Comparison of ENCODE assay signal across 9 cellular contexts in the genomic region with DNA sequence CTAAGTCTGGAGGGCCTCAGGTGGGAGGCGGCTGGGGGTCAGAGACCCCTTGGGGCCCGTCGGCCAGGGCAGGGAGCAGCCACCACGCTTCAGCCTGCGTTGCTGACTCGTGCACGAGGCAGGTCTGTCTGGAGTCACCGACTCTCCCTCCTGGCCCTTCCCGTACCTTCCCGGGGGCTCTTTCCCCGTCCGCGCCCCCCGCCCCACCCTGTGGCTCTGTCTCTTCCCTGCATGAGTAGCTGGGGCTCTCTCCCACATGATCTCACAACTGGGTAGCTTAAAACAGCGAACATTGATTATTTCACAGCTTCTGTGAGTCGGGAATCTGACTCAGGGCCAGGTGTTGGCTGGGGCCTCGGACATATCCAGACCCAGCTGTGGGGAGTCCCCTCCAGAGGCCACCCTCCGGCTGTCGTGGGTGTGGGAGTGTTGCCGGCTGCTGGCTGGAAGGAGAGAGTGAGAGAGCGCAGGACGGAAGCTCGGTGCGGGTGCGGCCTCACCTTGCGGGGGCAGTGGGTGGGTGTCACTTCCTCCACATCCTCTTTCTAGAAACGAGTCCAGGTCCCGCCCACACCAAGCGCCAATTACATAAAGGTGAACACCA. TPM values are rescaled to one million over a fixed set of nuclear protein-coding genes. Genes with fewer than 3 reads are reported as not detected.
A peak's percentile ranks its signal among the peaks of the same experiment; 100 is the strongest.
DNase-seq lines count a peak whose midpoint lies in the region; ATAC-seq and TF ChIP-seq lines count a peak whose summit lies in the region.
"Had no signal": no experiment of that assay in that cellular context is flagged by ENCODE, and none has a peak within 500 bp of the region (broad histone marks: within the 10 kb centered on the region; RNA-seq: fewer than 3 reads in every experiment).

No MANE protein-coding gene starts in this region.

- H3K4me1 Mint-ChIP-seq in IgD-negative memory B cell (peaks cover 1 to 7% (median 6%) of the 10 kb centered on the region in 3 donors), H9 (peaks cover 4 to 12% of the 10 kb centered on the region in 2 experiments; a peak in 3 of 4 replicates)

- H3K27ac Mint-ChIP-seq in IgD-negative memory B cell (peak overlapping the region in 2 of 3 donors; percentile 59 to 73), H9 (peak overlapping the region in 1 of 3 experiments; percentile 72; a peak in 1 of 7 replicates)

- H3K27me3 Mint-ChIP-seq in IgD-negative memory B cell (peaks cover 25% of the 10 kb centered on the region), H9 (ENCODE audit: low read depth) (peaks cover 19% of the 10 kb centered on the region)

- H3K36me3 Mint-ChIP-seq in IgD-negative memory B cell, result no peaks in the 10 kb centered on the region
- H3K36me3 Mint-ChIP-seq in H9 (ENCODE audit: insufficient read depth in 1 of 3, low read depth in 3 of 3), result no peaks in the 10 kb centered on the region

- H3K56ac ChIP-seq in H9 (ENCODE audit: insufficient read length, low read depth, low read length), result no peak overlapping the region

- H4K8ac ChIP-seq in H9 (replicated peaks; ENCODE audit: insufficient read length, low read depth, low read length), result no peak overlapping the region

- TF ChIP-seq CTCF in gastroesophageal sphincter (IDR thresholded peaks at IDR 0.05) (no peak), H9 (conservative IDR thresholded peaks at IDR 0.05) (no peak)

- H2AFZ ChIP-seq in H9 (ENCODE audit: low read length), result no peak overlapping the region

- H3K18ac ChIP-seq in H9 (ENCODE audit: insufficient read length, low read depth, low read length), result no peak overlapping the region

- no peak overlapping the region for H2BK5ac ChIP-seq in H9 (ENCODE audit: insufficient read length, low read length)

- H3K79me1 ChIP-seq in H9 (ENCODE audit: insufficient read depth, low read depth, low read length, poor library complexity, severe bottlenecking), result no peaks in the 10 kb centered on the region

- H3K36me3 ChIP-seq in gastroesophageal sphincter, result no peaks in the 10 kb centered on the region
- H3K36me3 ChIP-seq: upper lobe of left lung had no signal

- no peak overlapping the region for H4K91ac ChIP-seq in H9 (ENCODE audit: insufficient read length, low read depth, low read length)

- peaks cover 2% of the 10 kb centered on the region for H4K20me1 ChIP-seq in H9 (ENCODE audit: control insufficient read depth, insufficient read depth, insufficient read length)

- H3K9me3 ChIP-seq in gastroesophageal sphincter (no peaks in the 10 kb centered on the region), H9 (ENCODE audit: control insufficient read depth, low read depth, low read length) (no peaks in the 10 kb centered on the region)
- H3K9me3 ChIP-seq: upper lobe of left lung had no signal

- H3K4me1 ChIP-seq in gastroesophageal sphincter (peaks cover 0 to 92% (median 31%) of the 10 kb centered on the region in 3 donors), H9 (ENCODE audit: insufficient read depth, low read length) (no peaks in the 10 kb centered on the region)

- no peak overlapping the region for H3K4ac ChIP-seq in H9 (ENCODE audit: low read depth, low read length)

- H3K27me3 ChIP-seq in gastroesophageal sphincter, result no peaks in the 10 kb centered on the region
- no peaks in the 10 kb centered on the region for H3K27me3 ChIP-seq in H9 (ENCODE audit: insufficient read depth, low read length)
- H3K27me3 ChIP-seq: upper lobe of left lung had no signal

- H3K14ac ChIP-seq in H9 (ENCODE audit: insufficient read depth, low read length), result no peak overlapping the region; the same call in 1 of the 2 replicates

- H3K4me3 ChIP-seq in gastroesophageal sphincter, result no peak overlapping the region
- H3K4me3 ChIP-seq: upper lobe of left lung had no signal

- H3K23me2 ChIP-seq in H9 (ENCODE audit: insufficient read length, low read depth, low read length, poor library complexity, severe bottlenecking), result no peaks in the 10 kb centered on the region

- H2AK5ac ChIP-seq in H9 (ENCODE audit: insufficient read length, low read length), result no peak overlapping the region

- H3K4me3 Mint-ChIP-seq in IgD-negative memory B cell, result peak overlapping the region in 3 of 4 donors; percentile 50 to 84 (median 79)
- H3K4me3 Mint-ChIP-seq in H9, result no peak overlapping the region

- H3K79me2 ChIP-seq in H9 (ENCODE audit: insufficient read depth, low read length), result no peaks in the 10 kb centered on the region

- H3K4me2 ChIP-seq in H9 (ENCODE audit: insufficient read depth, insufficient read length, low read length), result no peak overlapping the region

- no peak overlapping the region for H2BK15ac ChIP-seq in H9 (ENCODE audit: low read depth, low read length)

- H2BK12ac ChIP-seq in H9 (ENCODE audit: insufficient read length, low read depth, low read length), result no peak overlapping the region

- no peak overlapping the region for H2BK120ac ChIP-seq in H9 (ENCODE audit: low read depth, low read length, poor library complexity, severe bottlenecking)

- peak; percentile 41 for DNase-seq in activated T-cell treated with anti-CD3 and anti-CD28 coated beads for 1 hour (ENCODE audit: low read depth)
- DNase-seq in stimulated activated CD8-positive, alpha-beta memory T cell treated with anti-CD3 and anti-CD28 coated beads, Interleukin-15, amount 100 ng/mL, for 1 hour (ENCODE audit: low read depth), result peak; percentile 34
- no peak for DNase-seq in H9
- no peak for DNase-seq in globus pallidus (ENCODE audit: low spot score)

- TF ChIP-seq EP300 in gastroesophageal sphincter (IDR thresholded peaks at IDR 0.05), result no peak

- no peak overlapping the region for H3T11ph ChIP-seq in H9 (ENCODE audit: low read length)

- H3K27ac ChIP-seq in gastroesophageal sphincter (peak overlapping the region in 3 of 4 donors; percentile 22 to 53 (median 33)), H9 (ENCODE audit: insufficient read length, low read depth, low read length) (no peak overlapping the region)
- H3K27ac ChIP-seq: upper lobe of left lung had no signal

- H3K9me3 Mint-ChIP-seq in IgD-negative memory B cell (peaks cover 0 to 4% (median 0%) of the 10 kb centered on the region in 3 donors), H9 (no peaks in the 10 kb centered on the region; a peak in 1 of 5 replicates)

- no peak overlapping the region for H2BK20ac ChIP-seq in H9 (ENCODE audit: low read depth, low read length, poor library complexity, severe bottlenecking)

- ATAC-seq in gastroesophageal sphincter (peak; percentile 20), HG03108 (IDR thresholded peaks at IDR 0.05; ENCODE audit: unreplicated experiment) (no peak), GM18502 (IDR thresholded peaks at IDR 0.05; ENCODE audit: poor library complexity, unreplicated experiment) (no peak)

- H3K9ac ChIP-seq in H9 (ENCODE audit: extremely low read depth, insufficient read length, low read length), result no peak overlapping the region

- H3K23ac ChIP-seq in H9 (ENCODE audit: insufficient read length, low read depth, low read length), result no peak overlapping the region

- no peak overlapping the region for H4K5ac ChIP-seq in H9 (ENCODE audit: insufficient read length, low read depth, low read length)

- WGBS in gastroesophageal sphincter (ENCODE audit: low coverage in 1 of 2), 2 donors, result 40 to 61% methylated on average over 9 to 10 of the region's 29 CpGs
- no CpG with 5 or more reads among the region's 29 CpGs for WGBS in H9 (ENCODE audit: extremely low coverage, insufficient read length, low lambda C conversion rate)

- no peak for TF ChIP-seq POLR2A in gastroesophageal sphincter (IDR thresholded peaks at IDR 0.05)

RNA-seq across cellular contexts. Expression of a gene that starts 17.3 kb away (rescaled TPM):
- polyA plus RNA-seq in IgD-negative memory B cell, result not detected
- 10 to 100 TPM; 17.5 to 34.3 (median 19.5) TPM for total RNA-seq in gastroesophageal sphincter
- 1.7 and 3.1 TPM in 2 replicates for total RNA-seq in H9 (2021)

Comparison
In these comparisons a context has a peak if more than half of its experiments do, and no peak if none do; other contexts are left out.
1. H3K4me3 Mint-ChIP-seq: peak in IgD-negative memory B cell (3 of 4); none in H9 (0 of 2).
2. DNase-seq: peak in activated T-cell treated with anti-CD3 and anti-CD28 coated beads for 1 hour (single experiment) and stimulated activated CD8-positive, alpha-beta memory T cell treated with anti-CD3 and anti-CD28 coated beads, Interleukin-15, amount 100 ng/mL, for 1 hour (single experiment); none in H9 (single experiment) and globus pallidus (single experiment).